ENCODE assay signal across 18 cellular contexts in genomic region chr10:51521605-51522004, GRCh38.
"Had no signal": no experiment of that assay in that cellular context is flagged by ENCODE, and none has a peak within 500 bp of the region (broad histone marks: within the 10 kb centered on the region; RNA-seq: fewer than 3 reads in every experiment).

No MANE protein-coding gene starts in this region.

- H2AFZ ChIP-seq: neural progenitor cell had no signal

- DNase-seq: effector memory CD4-positive, alpha-beta T cell; foreskin keratinocyte; left colon; left ventricle myocardium superior; mesenchymal stem cell; midbrain; nucleus accumbens; ovary; right cardiac atrium; stimulated activated CD4-positive, alpha-beta T cell treated with anti-CD3 and anti-CD28 coated beads, Interleukin-2, amount 100 ng/mL, for 48 hours; stimulated activated naive CD4-positive, alpha-beta T cell treated with Interleukin-2 at 50 U/mL for 16 hours; thyroid gland had no signal

- H3K4me2 ChIP-seq: neural progenitor cell, smooth muscle cell had no signal

- H3K9me3 ChIP-seq: esophagus muscularis mucosa, suprapubic skin, thyroid gland had no signal

- H3K4me1 ChIP-seq: foreskin keratinocyte, suprapubic skin, thyroid gland had no signal

- H3K36me3 ChIP-seq: esophagus muscularis mucosa, ovary, suprapubic skin, thyroid gland had no signal

- H3K9ac ChIP-seq: neural progenitor cell had no signal

- H3K27me3 ChIP-seq: esophagus muscularis mucosa, foreskin keratinocyte, neural progenitor cell, ovary, suprapubic skin, thyroid gland had no signal

- H3K4me3 ChIP-seq: esophagus muscularis mucosa, lung, neural progenitor cell, ovary, smooth muscle cell, suprapubic skin, thyroid gland had no signal

- H3K27ac ChIP-seq: esophagus muscularis mucosa, foreskin keratinocyte, neural progenitor cell, ovary, suprapubic skin, thyroid gland had no signal

- ATAC-seq: foreskin keratinocyte; left colon; left ventricle myocardium superior; natural killer cell treated with Interleukin-12 subunit alpha and Interleukin-12 subunit beta and Interleukin-15 and Interleukin-18, amount 100 ng/mL, for 72 hours; right cardiac atrium had no signal
